ENCODE assay signal across 7 cellular contexts in genomic region chr19:5905072-5905778, GRCh38. TPM values are rescaled to one million over a fixed set of nuclear protein-coding genes. Genes with fewer than 3 reads are reported as not detected.
DNase-seq lines count a peak whose midpoint lies in the region; ATAC-seq and TF ChIP-seq lines count a peak whose summit lies in the region.

No MANE protein-coding gene starts in this region.

- H3K36me3 ChIP-seq in iPS DF 6.9 (ENCODE audit: control insufficient read depth, insufficient read depth, low read length): no peaks in the 10 kb centered on the region

- WGBS in iPS DF 6.9 (ENCODE audit: insufficient coverage, insufficient read length): no CpG with 5 or more reads among the region's 34 CpGs

- H3K4me1 ChIP-seq in iPS DF 6.9 (ENCODE audit: control insufficient read depth, insufficient read depth, low read length): no peaks in the 10 kb centered on the region

- H3K4me3 ChIP-seq in HFF-Myc (replicated peaks; ENCODE audit: low read depth, low read length) (peak overlapping the region; percentile 90), iPS DF 6.9 (ENCODE audit: low read length) (peak overlapping the region; percentile 60)

- DNase-seq in HFF-Myc (ENCODE audit: extremely low read depth, low read depth) (no peak), WTC11 (ENCODE audit: low spot score) (no peak), iPS DF 6.9 (ENCODE audit: low read depth, low spot score) (no peak), SK-N-DZ (ENCODE audit: low spot score) (no peak), HCEC 1CT (no peak)
- no peak for DNase-seq in stimulated activated naive B cell treated with anti-CD40 and anti-IgM and Interleukin-4, amounts not matched to agents 10 μg/mL and 1 μg/mL and 100 μg/mL, for 72 hours

- ATAC-seq in WTC11 (no peak), HG03565 (IDR thresholded peaks at IDR 0.05; ENCODE audit: unreplicated experiment) (no peak)
- no peak for ATAC-seq in stimulated activated naive B cell treated with anti-CD40 and anti-IgM and Interleukin-4, amounts not matched to agents 10 μg/mL and 1 μg/mL and 100 μg/mL, for 72 hours (replicated peaks)

- no peaks in the 10 kb centered on the region for H3K27me3 ChIP-seq in iPS DF 6.9 (ENCODE audit: control insufficient read depth, insufficient read depth, low read length)

- H3K9me3 Mint-ChIP-seq in WTC11: no peaks in the 10 kb centered on the region
- H3K9me3 Mint-ChIP-seq in stimulated activated naive B cell treated with anti-CD40 and anti-IgM and Interleukin-4, amounts not matched to agents 10 μg/mL and 1 μg/mL and 100 μg/mL, for 72 hours: no peaks in the 10 kb centered on the region

- H3K9me3 ChIP-seq in iPS DF 6.9 (ENCODE audit: control insufficient read depth, insufficient read depth, low read length): no peaks in the 10 kb centered on the region

- POLR2A ChIA-PET in WTC11 (lab: Charles Lee): interaction anchor here (0.8 to 1.7 kb wide), 5 partner anchors 11 to 571 kb away, joined by 3 to 6 read pairs (median 5); no protein-coding TSS in a partner anchor

- peaks cover 4% of the 10 kb centered on the region for H3K4me1 Mint-ChIP-seq in WTC11
- H3K4me1 Mint-ChIP-seq in stimulated activated naive B cell treated with anti-CD40 and anti-IgM and Interleukin-4, amounts not matched to agents 10 μg/mL and 1 μg/mL and 100 μg/mL, for 72 hours: peaks cover 26 to 57% of the 10 kb centered on the region in 2 donors

- peaks cover 6% of the 10 kb centered on the region for H3K36me3 Mint-ChIP-seq in WTC11
- H3K36me3 Mint-ChIP-seq in stimulated activated naive B cell treated with anti-CD40 and anti-IgM and Interleukin-4, amounts not matched to agents 10 μg/mL and 1 μg/mL and 100 μg/mL, for 72 hours: peaks cover 14 to 32% of the 10 kb centered on the region in 2 donors

- no peak for TF ChIP-seq CTCF in HFF-Myc (IDR thresholded peaks at IDR 0.05; ENCODE audit: low read depth, low read length, missing control alignments)
- TF ChIP-seq CTCF in WTC11 (IDR thresholded peaks at IDR 0.05): no peak

- H3K27ac Mint-ChIP-seq in WTC11: peak overlapping the region; percentile 49; the same call in 1 of the 2 replicates
- H3K27ac Mint-ChIP-seq in stimulated activated naive B cell treated with anti-CD40 and anti-IgM and Interleukin-4, amounts not matched to agents 10 μg/mL and 1 μg/mL and 100 μg/mL, for 72 hours: peak overlapping the region; percentile 89

- no peak overlapping the region for H3K27ac ChIP-seq in iPS DF 6.9 (ENCODE audit: low read length)

- peak overlapping the region; percentile 93 for H3K4me3 Mint-ChIP-seq in WTC11
- peak overlapping the region; percentile 98 to 99 for H3K4me3 Mint-ChIP-seq in stimulated activated naive B cell treated with anti-CD40 and anti-IgM and Interleukin-4, amounts not matched to agents 10 μg/mL and 1 μg/mL and 100 μg/mL, for 72 hours

- CTCF ChIA-PET in WTC11 (lab: Charles Lee): interaction anchor here (3.2 to 5.3 kb wide), 4 partner anchors 62 to 117 kb away, joined by 20 to 83 read pairs (median 28); partner anchors contain the start of gene NRTN

- no peaks in the 10 kb centered on the region for H3K27me3 Mint-ChIP-seq in WTC11 (ENCODE audit: low read depth)
- no peaks in the 10 kb centered on the region for H3K27me3 Mint-ChIP-seq in stimulated activated naive B cell treated with anti-CD40 and anti-IgM and Interleukin-4, amounts not matched to agents 10 μg/mL and 1 μg/mL and 100 μg/mL, for 72 hours

TF ChIP-seq in WTC11, 78 proteins besides CTCF, POLR2A, EP300 and RAD21:
- TF ChIP-seq FOXP1 (CRISPR knock-in tag; IDR thresholded peaks at IDR 0.05; ENCODE audit: borderline replicate concordance) (peak; percentile 10; the same call in 1 of the 2 replicates), TEAD1 (CRISPR knock-in tag; IDR thresholded peaks at IDR 0.05) (no peak), ZNF532 (CRISPR knock-in tag; IDR thresholded peaks at IDR 0.05; ENCODE audit: borderline replicate concordance) (no peak), E2F4 (CRISPR knock-in tag; IDR thresholded peaks at IDR 0.05; ENCODE audit: borderline replicate concordance, low read depth) (no peak), GTF2I (CRISPR knock-in tag; conservative IDR thresholded peaks at IDR 0.05) (0 out of 2 replicates have a peak, but pooled peaks have one; percentile 54), ATF1 (CRISPR knock-in tag; IDR thresholded peaks at IDR 0.05) (peak; percentile 43; the same call in 1 of the 2 replicates)
- TF ChIP-seq, protein P1, sequence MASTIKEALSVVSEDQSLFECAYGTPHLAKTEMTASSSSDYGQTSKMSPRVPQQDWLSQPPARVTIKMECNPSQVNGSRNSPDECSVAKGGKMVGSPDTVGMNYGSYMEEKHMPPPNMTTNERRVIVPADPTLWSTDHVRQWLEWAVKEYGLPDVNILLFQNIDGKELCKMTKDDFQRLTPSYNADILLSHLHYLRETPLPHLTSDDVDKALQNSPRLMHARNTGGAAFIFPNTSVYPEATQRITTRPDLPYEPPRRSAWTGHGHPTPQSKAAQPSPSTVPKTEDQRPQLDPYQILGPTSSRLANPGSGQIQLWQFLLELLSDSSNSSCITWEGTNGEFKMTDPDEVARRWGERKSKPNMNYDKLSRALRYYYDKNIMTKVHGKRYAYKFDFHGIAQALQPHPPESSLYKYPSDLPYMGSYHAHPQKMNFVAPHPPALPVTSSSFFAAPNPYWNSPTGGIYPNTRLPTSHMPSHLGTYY (CRISPR knock-in tag; IDR thresholded peaks at IDR 0.05): no peak

RNA-seq across cellular contexts. Expression of gene VMAC, which starts 0.6 kb away (rescaled TPM):
- total RNA-seq in WTC11 (2021): 2.5 to 3.3 TPM (median 3.3 TPM) in 3 replicates
- polyA plus RNA-seq in SK-N-DZ (2014; cell fraction: cytosol; rRNA removed): 5.0 and 5.5 TPM in 2 replicates
- polyA plus RNA-seq in SK-N-DZ (2014; cell fraction: nucleus; rRNA removed): 5.8 and 11.0 TPM in 2 replicates

RNA-seq across cellular contexts. Expression of gene NDUFA11, which starts 1.6 kb away (rescaled TPM):
- 260 to 261 TPM (median 260 TPM) in 3 replicates for total RNA-seq in WTC11 (2021)
- 265 and 332 TPM in 2 replicates for polyA plus RNA-seq in SK-N-DZ (2014; cell fraction: cytosol; rRNA removed)
- 175 and 232 TPM in 2 replicates for polyA plus RNA-seq in SK-N-DZ (2014; cell fraction: nucleus; rRNA removed)

RNA-seq across cellular contexts. Expression of gene CAPS, which starts 8.8 kb away (rescaled TPM):
- 4.6 to 5.8 TPM (median 5.3 TPM) in 3 replicates for total RNA-seq in WTC11 (2021)
- 3.6 and 5.1 TPM in 2 replicates for polyA plus RNA-seq in SK-N-DZ (2014; cell fraction: cytosol; rRNA removed)
- polyA plus RNA-seq in SK-N-DZ (2014; cell fraction: nucleus; rRNA removed): 8.0 and 11.3 TPM in 2 replicates

RNA-seq across cellular contexts. Expression of gene FUT5, which starts 34.9 kb away (rescaled TPM):
- total RNA-seq in WTC11 (2021): 0.16 to 0.23 TPM (median 0.17 TPM) in 3 replicates
- not detected in 2 replicates for polyA plus RNA-seq in SK-N-DZ (2014; cell fraction: cytosol; rRNA removed)
- not detected in 2 replicates for polyA plus RNA-seq in SK-N-DZ (2014; cell fraction: nucleus; rRNA removed)

RNA-seq across cellular contexts. Expression of gene FUT3, which starts 54.0 kb away (rescaled TPM):
- total RNA-seq in WTC11 (2021): 0.23 to 0.62 TPM (median 0.48 TPM) in 3 replicates
- not detected in 2 replicates for polyA plus RNA-seq in SK-N-DZ (2014; cell fraction: cytosol; rRNA removed)
- polyA plus RNA-seq in SK-N-DZ (2014; cell fraction: nucleus; rRNA removed): not detected in 2 replicates
